In genomic region chr6:34300332-34300751, GRCh38 we compare ENCODE assay signal across 19 cellular contexts. TPM values are rescaled to one million over a fixed set of nuclear protein-coding genes. Genes with fewer than 3 reads are reported as not detected.
DNase-seq lines count a peak whose midpoint lies in the region; ATAC-seq and TF ChIP-seq lines count a peak whose summit lies in the region.
"Had no signal": no experiment of that assay in that cellular context is flagged by ENCODE, and none has a peak within 500 bp of the region (broad histone marks: within the 10 kb centered on the region; RNA-seq: fewer than 3 reads in every experiment).

No MANE protein-coding gene starts in this region.

- 78% methylated on average over 1 of the region's 1 CpG for WGBS in liver
- WGBS in esophagus muscularis mucosa, result 78% methylated on average over 1 of the region's 1 CpG

- H3K4me1 ChIP-seq in liver (ENCODE audit: control insufficient read depth in 4 of 4, insufficient read depth in 4 of 4, low read length in 3 of 4) (peaks cover 0 to 6% (median 2%) of the 10 kb centered on the region in 4 donors), esophagus muscularis mucosa (peaks cover 24 to 38% (median 32%) of the 10 kb centered on the region in 4 donors)
- H3K4me1 ChIP-seq: foreskin keratinocyte had no signal

- H3K27me3 ChIP-seq in liver (ENCODE audit: control insufficient read depth in 4 of 4, insufficient read depth in 4 of 4, low read length in 3 of 4) (no peaks in the 10 kb centered on the region), esophagus muscularis mucosa (no peaks in the 10 kb centered on the region)
- H3K27me3 ChIP-seq: foreskin keratinocyte, upper lobe of left lung had no signal

- H3K27ac Mint-ChIP-seq in activated T-cell treated with anti-CD3 and anti-CD28 coated beads, Interleukin-2, amount 50 U/mL, for 24 hours, result peak overlapping the region; percentile 19
- H3K27ac Mint-ChIP-seq in stimulated activated memory B cell treated with anti-CD40 and anti-IgM and Interleukin-4, amounts not matched to agents 10 μg/mL and 1 μg/mL and 100 μg/mL, for 72 hours, result peak overlapping the region; percentile 72
- H3K27ac Mint-ChIP-seq: CD8-positive, alpha-beta memory T cell had no signal

- H3K9ac ChIP-seq in liver (ENCODE audit: low read depth in 1 of 2, low read length in 2 of 2), result no peak overlapping the region

- H3K4me1 Mint-ChIP-seq in activated T-cell treated with anti-CD3 and anti-CD28 coated beads, Interleukin-2, amount 50 U/mL, for 24 hours (ENCODE audit: low read depth), result peaks cover 13% of the 10 kb centered on the region
- H3K4me1 Mint-ChIP-seq in stimulated activated memory B cell treated with anti-CD40 and anti-IgM and Interleukin-4, amounts not matched to agents 10 μg/mL and 1 μg/mL and 100 μg/mL, for 72 hours, result peaks cover 41% of the 10 kb centered on the region

- no peak overlapping the region for H3K4me3 ChIP-seq in liver (ENCODE audit: low read depth in 1 of 3, low read length in 3 of 3)
- no peak overlapping the region for H3K4me3 ChIP-seq in esophagus muscularis mucosa
- H3K4me3 ChIP-seq: A549, upper lobe of left lung had no signal

- no peaks in the 10 kb centered on the region for H3K27me3 Mint-ChIP-seq in activated T-cell treated with anti-CD3 and anti-CD28 coated beads, Interleukin-2, amount 50 U/mL, for 24 hours
- no peaks in the 10 kb centered on the region for H3K27me3 Mint-ChIP-seq in stimulated activated memory B cell treated with anti-CD40 and anti-IgM and Interleukin-4, amounts not matched to agents 10 μg/mL and 1 μg/mL and 100 μg/mL, for 72 hours
- H3K27me3 Mint-ChIP-seq: CD8-positive, alpha-beta memory T cell had no signal

- no peak for TF ChIP-seq EP300 in esophagus muscularis mucosa (IDR thresholded peaks at IDR 0.05)

- intact Hi-C loops in esophagus muscularis mucosa (cut with DNase I), result no loop called here

- H3K27ac ChIP-seq in liver (ENCODE audit: low read depth in 1 of 2, low read length in 2 of 2) (no peak overlapping the region), esophagus muscularis mucosa (replicated peaks in 1 of 4) (no peak overlapping the region)
- H3K27ac ChIP-seq: A549, foreskin keratinocyte had no signal

- no peak for DNase-seq in activated T-cell treated with anti-CD3 and anti-CD28 coated beads, Interleukin-2, amount 50 U/mL, for 24 hours
- DNase-seq in activated T-cell treated with anti-CD3 and anti-CD28 coated beads for 4 hours (no peak), OCI-M1 (lab: John Stamatoyannopoulos, UW) (peak; percentile 29), GM03348 (ENCODE audit: low spot score) (no peak), esophagus muscularis mucosa (ENCODE audit: extremely low spot score) (no peak), SKM-1 (lab: John Stamatoyannopoulos, UW; ENCODE audit: unreplicated experiment) (no peak)
- DNase-seq: activated CD4-positive, alpha-beta T cell treated with anti-CD3 and anti-CD28 coated beads for 48 hours; activated T-cell treated with anti-CD3 and anti-CD28 coated beads, Interleukin-2, amount 50 U/mL, for 72 hours; CD8-positive, alpha-beta memory T cell; foreskin keratinocyte; IMR-90; NCI-H1092 treated with DMSO at 0.1 percent for 48 hours; NCI-H69; RPMI8226; stimulated activated naive CD4-positive, alpha-beta T cell had no signal

- TF ChIP-seq RAD21 in liver (IDR thresholded peaks at IDR 0.05), result no peak

- TF ChIP-seq CTCF in liver (IDR thresholded peaks at IDR 0.05; ENCODE audit: low read depth, low read length, missing input control) (no peak), esophagus muscularis mucosa (IDR thresholded peaks at IDR 0.05) (no peak)

- no peak overlapping the region for H3K4me3 Mint-ChIP-seq in activated T-cell treated with anti-CD3 and anti-CD28 coated beads, Interleukin-2, amount 50 U/mL, for 24 hours
- no peak overlapping the region for H3K4me3 Mint-ChIP-seq in stimulated activated memory B cell treated with anti-CD40 and anti-IgM and Interleukin-4, amounts not matched to agents 10 μg/mL and 1 μg/mL and 100 μg/mL, for 72 hours
- H3K4me3 Mint-ChIP-seq: activated T-cell treated with anti-CD3 and anti-CD28 coated beads, Interleukin-2, amount 50 U/mL, for 72 hours; CD8-positive, alpha-beta memory T cell had no signal

- H3K9me3 Mint-ChIP-seq in activated T-cell treated with anti-CD3 and anti-CD28 coated beads, Interleukin-2, amount 50 U/mL, for 24 hours, result no peaks in the 10 kb centered on the region
- no peaks in the 10 kb centered on the region for H3K9me3 Mint-ChIP-seq in stimulated activated memory B cell treated with anti-CD40 and anti-IgM and Interleukin-4, amounts not matched to agents 10 μg/mL and 1 μg/mL and 100 μg/mL, for 72 hours
- H3K9me3 Mint-ChIP-seq: activated T-cell treated with anti-CD3 and anti-CD28 coated beads, Interleukin-2, amount 50 U/mL, for 72 hours; CD8-positive, alpha-beta memory T cell had no signal

- ATAC-seq in stimulated activated memory B cell treated with anti-CD40 and anti-IgM and Interleukin-4, amounts not matched to agents 10 μg/mL and 1 μg/mL and 100 μg/mL, for 72 hours, result peak; percentile 61
- ATAC-seq: A549; activated T-cell treated with anti-CD3 and anti-CD28 coated beads, Interleukin-2, amount 50 U/mL, for 72 hours; foreskin keratinocyte had no signal

- H3K36me3 ChIP-seq in liver (ENCODE audit: control insufficient read depth in 4 of 4, insufficient read depth in 3 of 4, low read depth in 1 of 4, low read length in 3 of 4), result no peaks in the 10 kb centered on the region
- H3K36me3 ChIP-seq in esophagus muscularis mucosa, result peaks cover 0 to under 1% (median under 1%) of the 10 kb centered on the region in 4 donors
- H3K36me3 ChIP-seq: upper lobe of left lung had no signal

- H3K9me3 ChIP-seq in liver (ENCODE audit: control insufficient read depth in 4 of 4, low read length in 3 of 4) (no peaks in the 10 kb centered on the region), esophagus muscularis mucosa (no peaks in the 10 kb centered on the region)
- H3K9me3 ChIP-seq: A549, upper lobe of left lung had no signal

- no peak for TF ChIP-seq POLR2A in esophagus muscularis mucosa (IDR thresholded peaks at IDR 0.05; ENCODE audit: low read depth)

- H3K36me3 Mint-ChIP-seq in activated T-cell treated with anti-CD3 and anti-CD28 coated beads, Interleukin-2, amount 50 U/mL, for 24 hours (ENCODE audit: low read depth), result peaks cover 24% of the 10 kb centered on the region
- H3K36me3 Mint-ChIP-seq in stimulated activated memory B cell treated with anti-CD40 and anti-IgM and Interleukin-4, amounts not matched to agents 10 μg/mL and 1 μg/mL and 100 μg/mL, for 72 hours, result peaks cover 2% of the 10 kb centered on the region

TF ChIP-seq in liver, 16 proteins besides CTCF, POLR2A, EP300 and RAD21:
- TF ChIP-seq JUND (IDR thresholded peaks at IDR 0.05) (no peak), FOXA1 (IDR thresholded peaks at IDR 0.05) (no peak), YY1 (IDR thresholded peaks at IDR 0.05) (peak; percentile 30), RXRA (IDR thresholded peaks at IDR 0.05) (no peak)

RNA-seq across cellular contexts. Expression of gene SMIM29, which starts 51.5 kb away (rescaled TPM):
- 1 to 10 TPM; 2.4 to 2.6 TPM for total RNA-seq in liver
- 10 to 100 TPM; 10.8 to 11.3 TPM for polyA plus RNA-seq in liver
- total RNA-seq in esophagus muscularis mucosa, result 10 to 100 TPM; 21.2 to 26.3 (median 23.4) TPM

Comparison
In these comparisons a context has a peak if more than half of its experiments do, and no peak if none do; other contexts are left out.
1. RNA of gene SMIM29, which starts 51.5 kb away (total RNA-seq): 21.2 to 26.3 TPM in esophagus muscularis mucosa; 2.4 to 2.6 TPM in liver; every median in the first group is over 4 times any median in the second.